ENCODE assay signal across 1 cellular context in the genomic region with DNA sequence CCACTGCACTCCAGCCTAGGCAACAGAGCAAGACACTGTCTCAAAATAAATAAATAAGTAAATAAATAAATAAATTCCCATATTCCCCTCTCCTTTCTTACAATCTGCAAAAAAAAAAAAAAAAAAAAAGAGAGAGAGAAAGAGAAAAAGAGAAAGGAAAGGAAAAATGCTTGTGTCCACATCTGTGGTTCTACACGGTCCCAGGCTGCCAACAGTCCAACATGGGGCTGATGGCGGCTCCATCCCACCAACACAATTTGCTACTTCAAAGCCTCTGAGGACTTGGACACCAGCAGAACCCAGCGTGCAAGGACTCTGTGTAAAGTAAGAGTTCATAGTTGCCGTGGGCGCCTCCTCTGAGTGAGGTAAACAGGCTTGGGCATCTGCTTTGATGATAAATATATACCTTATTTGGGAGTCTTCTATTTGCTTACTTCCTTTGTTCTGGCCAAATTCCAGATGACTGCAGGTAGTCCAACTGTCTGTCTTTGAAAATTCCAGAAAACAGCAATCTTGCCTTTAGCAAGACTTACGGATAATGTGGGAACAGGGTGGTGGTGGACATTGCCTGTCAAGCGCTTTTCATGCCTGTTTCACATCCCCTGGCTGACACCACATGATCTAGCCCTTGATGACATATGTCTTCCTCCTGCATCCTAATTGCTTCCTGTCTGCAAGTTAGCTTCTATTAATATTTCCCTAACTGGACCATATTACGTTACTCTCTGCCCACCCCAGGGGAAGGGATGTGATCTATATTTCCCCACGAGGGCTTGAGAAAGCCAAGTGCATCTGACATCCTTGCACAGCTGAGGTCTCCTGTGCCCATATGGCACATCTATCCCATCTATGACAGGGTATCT.
A peak's percentile ranks its signal among the peaks of the same experiment; 100 is the strongest.
TF ChIP-seq lines count a peak whose summit lies in the region.

No MANE protein-coding gene starts in this region.

TF ChIP-seq in HepG2, 621 proteins besides CTCF, POLR2A, EP300 and RAD21 (continued from another document and continues in another):
- TF ChIP-seq, protein P1, sequence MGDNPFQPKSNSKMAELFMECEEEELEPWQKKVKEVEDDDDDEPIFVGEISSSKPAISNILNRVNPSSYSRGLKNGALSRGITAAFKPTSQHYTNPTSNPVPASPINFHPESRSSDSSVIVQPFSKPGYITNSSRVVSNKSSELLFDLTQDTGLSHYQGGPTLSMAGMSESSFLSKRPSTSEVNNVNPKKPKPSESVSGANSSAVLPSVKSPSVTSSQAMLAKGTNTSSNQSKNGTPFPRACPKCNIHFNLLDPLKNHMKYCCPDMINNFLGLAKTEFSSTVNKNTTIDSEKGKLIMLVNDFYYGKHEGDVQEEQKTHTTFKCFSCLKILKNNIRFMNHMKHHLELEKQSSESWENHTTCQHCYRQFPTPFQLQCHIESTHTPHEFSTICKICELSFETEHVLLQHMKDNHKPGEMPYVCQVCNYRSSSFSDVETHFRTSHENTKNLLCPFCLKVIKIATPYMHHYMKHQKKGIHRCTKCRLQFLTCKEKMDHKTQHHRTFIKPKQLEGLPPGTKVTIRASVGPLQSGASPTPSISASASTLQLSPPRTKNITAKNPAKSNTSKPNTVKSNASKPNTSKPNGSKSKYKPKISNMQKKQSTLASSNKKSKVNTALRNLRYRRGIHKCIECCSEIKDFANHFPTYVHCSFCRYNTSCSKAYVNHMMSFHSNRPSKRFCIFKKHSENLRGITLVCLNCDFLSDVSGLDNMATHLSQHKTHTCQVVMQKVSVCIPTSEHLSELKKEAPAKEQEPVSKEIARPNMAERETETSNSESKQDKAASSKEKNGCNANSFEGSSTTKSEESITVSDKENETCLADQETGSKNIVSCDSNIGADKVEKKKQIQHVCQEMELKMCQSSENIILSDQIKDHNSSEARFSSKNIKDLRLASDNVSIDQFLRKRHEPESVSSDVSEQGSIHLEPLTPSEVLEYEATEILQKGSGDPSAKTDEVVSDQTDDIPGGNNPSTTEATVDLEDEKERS (CRISPR knock-in tag; IDR thresholded peaks at IDR 0.05): no peak
- TF ChIP-seq BORCS8-MEF2B (CRISPR knock-in tag; IDR thresholded peaks at IDR 0.05): no peak
- no peak; the same call in 1 of the 2 replicates for TF ChIP-seq SMAD1 (CRISPR knock-in tag; IDR thresholded peaks at IDR 0.05; ENCODE audit: borderline replicate concordance, low read depth)
- TF ChIP-seq ZNF615 (CRISPR knock-in tag; IDR thresholded peaks at IDR 0.05; ENCODE audit: borderline replicate concordance): 0 out of 2 replicates have a peak, but pooled peaks have one; percentile 82
- TF ChIP-seq SMAD3 (CRISPR knock-in tag; IDR thresholded peaks at IDR 0.05): no peak
- 0 out of 2 replicates have a peak, but pooled peaks have one; percentile 10 for TF ChIP-seq SP140L (CRISPR knock-in tag; IDR thresholded peaks at IDR 0.05; ENCODE audit: borderline replicate concordance)
- TF ChIP-seq MED13 (CRISPR knock-in tag; IDR thresholded peaks at IDR 0.05): no peak
- TF ChIP-seq FOXK2 (IDR thresholded peaks at IDR 0.05): peak; percentile 64; the same call in 1 of the 2 replicates
- TF ChIP-seq, protein P2, sequence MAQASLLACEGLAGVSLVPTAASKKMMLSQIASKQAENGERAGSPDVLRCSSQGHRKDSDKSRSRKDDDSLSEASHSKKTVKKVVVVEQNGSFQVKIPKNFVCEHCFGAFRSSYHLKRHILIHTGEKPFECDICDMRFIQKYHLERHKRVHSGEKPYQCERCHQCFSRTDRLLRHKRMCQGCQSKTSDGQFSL (CRISPR knock-in tag; IDR thresholded peaks at IDR 0.05): no peak
- TF ChIP-seq MAZ (IDR thresholded peaks at IDR 0.05; ENCODE audit: borderline replicate concordance, low read depth, low read length): no peak
- peak; percentile 46; the same call in 1 of the 2 replicates for TF ChIP-seq MAZ (CRISPR knock-in tag; IDR thresholded peaks at IDR 0.05; ENCODE audit: low read depth)
- no peak for TF ChIP-seq TBX3 (IDR thresholded peaks at IDR 0.05; ENCODE audit: borderline replicate concordance)
- no peak for TF ChIP-seq ZNF737 (CRISPR knock-in tag; IDR thresholded peaks at IDR 0.05; ENCODE audit: borderline replicate concordance)
- no peak; the same call in 1 of the 2 replicates for TF ChIP-seq ZC3H4 (CRISPR knock-in tag; IDR thresholded peaks at IDR 0.05; ENCODE audit: borderline replicate concordance)
- no peak for TF ChIP-seq ZNF577 (CRISPR knock-in tag; IDR thresholded peaks at IDR 0.05; ENCODE audit: borderline replicate concordance, low read depth)
- no peak; the same call in 1 of the 2 replicates for TF ChIP-seq ESRRA (CRISPR knock-in tag; IDR thresholded peaks at IDR 0.05; ENCODE audit: low read depth)
- TF ChIP-seq ZNF446 (CRISPR knock-in tag; IDR thresholded peaks at IDR 0.05): no peak
- peak; percentile 87; the same call in 1 of the 2 replicates for TF ChIP-seq FOXJ3 (CRISPR knock-in tag; IDR thresholded peaks at IDR 0.05; ENCODE audit: borderline replicate concordance)
- TF ChIP-seq BCL6 (CRISPR knock-in tag; IDR thresholded peaks at IDR 0.05): peak; percentile 62; the same call in 1 of the 2 replicates
- TF ChIP-seq, protein P3, sequence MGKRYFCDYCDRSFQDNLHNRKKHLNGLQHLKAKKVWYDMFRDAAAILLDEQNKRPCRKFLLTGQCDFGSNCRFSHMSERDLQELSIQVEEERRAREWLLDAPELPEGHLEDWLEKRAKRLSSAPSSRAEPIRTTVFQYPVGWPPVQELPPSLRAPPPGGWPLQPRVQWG (CRISPR knock-in tag; IDR thresholded peaks at IDR 0.05; ENCODE audit: borderline replicate concordance, low read depth): no peak
- TF ChIP-seq ZBTB3 (CRISPR knock-in tag; IDR thresholded peaks at IDR 0.05; ENCODE audit: borderline replicate concordance, low read depth): 0 out of 2 replicates have a peak, but pooled peaks have one; percentile 75
- no peak for TF ChIP-seq ATAD3A (CRISPR knock-in tag; IDR thresholded peaks at IDR 0.05)
- TF ChIP-seq, protein P4, sequence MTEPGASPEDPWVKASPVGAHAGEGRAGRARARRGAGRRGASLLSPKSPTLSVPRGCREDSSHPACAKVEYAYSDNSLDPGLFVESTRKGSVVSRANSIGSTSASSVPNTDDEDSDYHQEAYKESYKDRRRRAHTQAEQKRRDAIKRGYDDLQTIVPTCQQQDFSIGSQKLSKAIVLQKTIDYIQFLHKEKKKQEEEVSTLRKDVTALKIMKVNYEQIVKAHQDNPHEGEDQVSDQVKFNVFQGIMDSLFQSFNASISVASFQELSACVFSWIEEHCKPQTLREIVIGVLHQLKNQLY (CRISPR knock-in tag; IDR thresholded peaks at IDR 0.05): peak; percentile 50; the same call in 1 of the 2 replicates
- TF ChIP-seq ZNF382 (CRISPR knock-in tag; IDR thresholded peaks at IDR 0.05; ENCODE audit: borderline replicate concordance): no peak
- no peak for TF ChIP-seq ZNF207 (IDR thresholded peaks at IDR 0.05; ENCODE audit: borderline replicate concordance)
- no peak for TF ChIP-seq IKZF4 (CRISPR knock-in tag; IDR thresholded peaks at IDR 0.05; ENCODE audit: borderline replicate concordance, low read depth, not compliant biosample characterization)
- TF ChIP-seq ELF1 (CRISPR knock-in tag; IDR thresholded peaks at IDR 0.05): peak; percentile 54; the same call in 1 of the 2 replicates
- no peak for TF ChIP-seq ZNF292 (CRISPR knock-in tag; IDR thresholded peaks at IDR 0.05; ENCODE audit: borderline replicate concordance, low read depth)
- TF ChIP-seq HMG20A (CRISPR knock-in tag; IDR thresholded peaks at IDR 0.05; ENCODE audit: borderline replicate concordance): peak; percentile 64
- no peak for TF ChIP-seq MAF1 (CRISPR knock-in tag; IDR thresholded peaks at IDR 0.05; ENCODE audit: borderline replicate concordance)
- no peak for TF ChIP-seq ZNF431 (CRISPR knock-in tag; IDR thresholded peaks at IDR 0.05; ENCODE audit: borderline replicate concordance, low read depth)
- TF ChIP-seq, protein P5, sequence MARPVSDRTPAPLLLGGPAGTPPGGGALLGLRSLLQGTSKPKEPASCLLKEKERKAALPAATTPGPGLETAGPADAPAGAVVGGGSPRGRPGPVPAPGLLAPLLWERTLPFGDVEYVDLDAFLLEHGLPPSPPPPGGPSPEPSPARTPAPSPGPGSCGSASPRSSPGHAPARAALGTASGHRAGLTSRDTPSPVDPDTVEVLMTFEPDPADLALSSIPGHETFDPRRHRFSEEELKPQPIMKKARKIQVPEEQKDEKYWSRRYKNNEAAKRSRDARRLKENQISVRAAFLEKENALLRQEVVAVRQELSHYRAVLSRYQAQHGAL (CRISPR knock-in tag; IDR thresholded peaks at IDR 0.05; ENCODE audit: not compliant biosample characterization): no peak
- TF ChIP-seq THYN1 (CRISPR knock-in tag; IDR thresholded peaks at IDR 0.05; ENCODE audit: borderline replicate concordance, low read depth): no peak
- TF ChIP-seq SRSF4 (IDR thresholded peaks at IDR 0.05; ENCODE audit: low read depth, low read length, poor library complexity, severe bottlenecking): no peak
- TF ChIP-seq ZNF383 (CRISPR knock-in tag; IDR thresholded peaks at IDR 0.05; ENCODE audit: borderline replicate concordance): no peak
- TF ChIP-seq TOE1 (CRISPR knock-in tag; IDR thresholded peaks at IDR 0.05): no peak
- TF ChIP-seq ZNF724P (CRISPR knock-in tag; IDR thresholded peaks at IDR 0.05; ENCODE audit: borderline replicate concordance): no peak
- TF ChIP-seq, protein P6, sequence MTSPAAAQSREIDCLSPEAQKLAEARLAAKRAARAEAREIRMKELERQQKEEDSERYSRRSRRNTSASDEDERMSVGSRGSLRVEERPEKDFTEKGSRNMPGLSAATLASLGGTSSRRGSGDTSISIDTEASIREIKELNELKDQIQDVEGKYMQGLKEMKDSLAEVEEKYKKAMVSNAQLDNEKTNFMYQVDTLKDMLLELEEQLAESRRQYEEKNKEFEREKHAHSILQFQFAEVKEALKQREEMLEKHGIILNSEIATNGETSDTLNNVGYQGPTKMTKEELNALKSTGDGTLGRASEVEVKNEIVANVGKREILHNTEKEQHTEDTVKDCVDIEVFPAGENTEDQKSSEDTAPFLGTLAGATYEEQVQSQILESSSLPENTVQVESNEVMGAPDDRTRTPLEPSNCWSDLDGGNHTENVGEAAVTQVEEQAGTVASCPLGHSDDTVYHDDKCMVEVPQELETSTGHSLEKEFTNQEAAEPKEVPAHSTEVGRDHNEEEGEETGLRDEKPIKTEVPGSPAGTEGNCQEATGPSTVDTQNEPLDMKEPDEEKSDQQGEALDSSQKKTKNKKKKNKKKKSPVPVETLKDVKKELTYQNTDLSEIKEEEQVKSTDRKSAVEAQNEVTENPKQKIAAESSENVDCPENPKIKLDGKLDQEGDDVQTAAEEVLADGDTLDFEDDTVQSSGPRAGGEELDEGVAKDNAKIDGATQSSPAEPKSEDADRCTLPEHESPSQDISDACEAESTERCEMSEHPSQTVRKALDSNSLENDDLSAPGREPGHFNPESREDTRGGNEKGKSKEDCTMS (CRISPR knock-in tag; conservative IDR thresholded peaks at IDR 0.05): no peak
- no peak for TF ChIP-seq TOPORS (CRISPR knock-in tag; IDR thresholded peaks at IDR 0.05)
- TF ChIP-seq SMAD9 (CRISPR knock-in tag; IDR thresholded peaks at IDR 0.05): no peak
- TF ChIP-seq, protein P7, sequence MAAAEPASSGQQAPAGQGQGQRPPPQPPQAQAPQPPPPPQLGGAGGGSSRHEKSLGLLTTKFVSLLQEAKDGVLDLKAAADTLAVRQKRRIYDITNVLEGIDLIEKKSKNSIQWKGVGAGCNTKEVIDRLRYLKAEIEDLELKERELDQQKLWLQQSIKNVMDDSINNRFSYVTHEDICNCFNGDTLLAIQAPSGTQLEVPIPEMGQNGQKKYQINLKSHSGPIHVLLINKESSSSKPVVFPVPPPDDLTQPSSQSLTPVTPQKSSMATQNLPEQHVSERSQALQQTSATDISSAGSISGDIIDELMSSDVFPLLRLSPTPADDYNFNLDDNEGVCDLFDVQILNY (CRISPR knock-in tag; conservative IDR thresholded peaks at IDR 0.05): no peak; the same call in 1 of the 2 replicates
- TF ChIP-seq, protein P8, sequence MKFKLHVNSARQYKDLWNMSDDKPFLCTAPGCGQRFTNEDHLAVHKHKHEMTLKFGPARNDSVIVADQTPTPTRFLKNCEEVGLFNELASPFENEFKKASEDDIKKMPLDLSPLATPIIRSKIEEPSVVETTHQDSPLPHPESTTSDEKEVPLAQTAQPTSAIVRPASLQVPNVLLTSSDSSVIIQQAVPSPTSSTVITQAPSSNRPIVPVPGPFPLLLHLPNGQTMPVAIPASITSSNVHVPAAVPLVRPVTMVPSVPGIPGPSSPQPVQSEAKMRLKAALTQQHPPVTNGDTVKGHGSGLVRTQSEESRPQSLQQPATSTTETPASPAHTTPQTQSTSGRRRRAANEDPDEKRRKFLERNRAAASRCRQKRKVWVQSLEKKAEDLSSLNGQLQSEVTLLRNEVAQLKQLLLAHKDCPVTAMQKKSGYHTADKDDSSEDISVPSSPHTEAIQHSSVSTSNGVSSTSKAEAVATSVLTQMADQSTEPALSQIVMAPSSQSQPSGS (CRISPR knock-in tag; IDR thresholded peaks at IDR 0.05): peak; percentile 56; the same call in 1 of the 2 replicates
- 0 out of 2 replicates have a peak, but pooled peaks have one; percentile 32 for TF ChIP-seq ZNF205 (CRISPR knock-in tag; IDR thresholded peaks at IDR 0.05)
- peak; percentile 91 for TF ChIP-seq NCOA2 (CRISPR knock-in tag; IDR thresholded peaks at IDR 0.05)
- TF ChIP-seq MZF1 (CRISPR knock-in tag; IDR thresholded peaks at IDR 0.05; ENCODE audit: borderline replicate concordance): no peak; the same call in 1 of the 2 replicates
- TF ChIP-seq, protein P9, sequence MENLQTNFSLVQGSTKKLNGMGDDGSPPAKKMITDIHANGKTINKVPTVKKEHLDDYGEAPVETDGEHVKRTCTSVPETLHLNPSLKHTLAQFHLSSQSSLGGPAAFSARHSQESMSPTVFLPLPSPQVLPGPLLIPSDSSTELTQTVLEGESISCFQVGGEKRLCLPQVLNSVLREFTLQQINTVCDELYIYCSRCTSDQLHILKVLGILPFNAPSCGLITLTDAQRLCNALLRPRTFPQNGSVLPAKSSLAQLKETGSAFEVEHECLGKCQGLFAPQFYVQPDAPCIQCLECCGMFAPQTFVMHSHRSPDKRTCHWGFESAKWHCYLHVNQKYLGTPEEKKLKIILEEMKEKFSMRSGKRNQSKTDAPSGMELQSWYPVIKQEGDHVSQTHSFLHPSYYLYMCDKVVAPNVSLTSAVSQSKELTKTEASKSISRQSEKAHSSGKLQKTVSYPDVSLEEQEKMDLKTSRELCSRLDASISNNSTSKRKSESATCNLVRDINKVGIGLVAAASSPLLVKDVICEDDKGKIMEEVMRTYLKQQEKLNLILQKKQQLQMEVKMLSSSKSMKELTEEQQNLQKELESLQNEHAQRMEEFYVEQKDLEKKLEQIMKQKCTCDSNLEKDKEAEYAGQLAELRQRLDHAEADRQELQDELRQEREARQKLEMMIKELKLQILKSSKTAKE (CRISPR knock-in tag; IDR thresholded peaks at IDR 0.05; ENCODE audit: borderline replicate concordance): peak; percentile 19; the same call in 1 of the 2 replicates
- no peak; the same call in none of the 2 replicates for TF ChIP-seq ZNF143 (CRISPR knock-in tag; IDR thresholded peaks at IDR 0.05)
- TF ChIP-seq ZNF367 (CRISPR knock-in tag; IDR thresholded peaks at IDR 0.05; ENCODE audit: borderline replicate concordance): 0 out of 2 replicates have a peak, but pooled peaks have one; percentile 31
- no peak for TF ChIP-seq ZNF570 (CRISPR knock-in tag; IDR thresholded peaks at IDR 0.05; ENCODE audit: borderline replicate concordance)
